In the genomic region with DNA sequence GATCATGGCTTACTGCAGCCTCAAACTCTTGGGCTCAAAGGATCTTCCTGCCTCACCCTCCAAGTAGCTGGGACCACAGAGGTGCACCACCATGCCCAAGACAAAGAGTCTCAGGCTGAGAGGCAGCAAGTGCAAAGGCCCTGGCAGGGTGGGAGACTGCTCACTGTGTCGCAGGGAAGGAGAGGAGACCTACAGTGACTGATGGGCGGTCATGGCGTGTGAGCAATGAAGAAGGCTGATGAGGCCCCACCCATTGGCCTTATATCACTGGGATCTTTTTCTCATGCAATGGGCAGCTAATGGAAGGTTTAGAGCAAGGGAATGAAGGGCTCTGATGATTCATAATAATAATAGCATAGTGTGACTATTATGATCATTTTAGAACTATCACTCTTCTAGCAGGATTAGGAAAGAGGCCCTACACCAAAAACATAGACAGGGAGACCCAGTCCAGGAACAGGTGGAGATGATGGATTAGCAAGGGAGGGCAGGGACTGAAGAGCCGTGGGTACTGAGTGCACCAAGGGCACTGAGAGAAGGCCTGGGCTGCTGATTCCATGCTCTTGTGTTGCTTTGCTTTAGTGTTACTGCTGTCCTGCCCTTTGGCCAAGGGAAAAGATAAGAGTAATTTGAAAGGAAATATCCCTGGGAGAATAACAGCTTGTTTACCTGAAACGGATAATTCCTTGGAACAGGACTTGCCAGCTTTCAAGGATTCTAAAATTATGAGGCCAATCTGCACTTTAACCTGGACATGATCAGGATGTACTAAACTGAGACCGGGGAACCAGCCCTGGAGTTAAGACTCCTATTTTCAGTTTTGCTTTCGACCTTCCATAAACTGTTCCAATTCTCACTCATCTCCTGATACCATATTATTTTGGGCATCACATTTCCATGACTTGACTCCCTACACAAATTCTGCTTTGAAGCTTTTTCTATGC, we compare ENCODE assay signal across 25 cellular contexts. TPM values are rescaled to one million over a fixed set of nuclear protein-coding genes. Genes with fewer than 3 reads are reported as not detected.
DNase-seq lines count a peak whose midpoint lies in the region; ATAC-seq and TF ChIP-seq lines count a peak whose summit lies in the region.
"Had no signal": no experiment of that assay in that cellular context is flagged by ENCODE, and none has a peak within 500 bp of the region (broad histone marks: within the 10 kb centered on the region; RNA-seq: fewer than 3 reads in every experiment).

No MANE protein-coding gene starts in this region.

- H3K27me3 ChIP-seq in mesenchymal stem cell (ENCODE audit: control insufficient read depth in 1 of 2, insufficient read depth in 1 of 2, low read length in 2 of 2) (peaks cover 0 to 11% of the 10 kb centered on the region in 2 experiments), esophagus squamous epithelium (no peaks in the 10 kb centered on the region)
- H3K27me3 ChIP-seq: esophagus muscularis mucosa, right atrium auricular region, thyroid gland had no signal

- H3K9me3 Mint-ChIP-seq in activated naive CD4-positive, alpha-beta T cell treated with anti-CD3 and anti-CD28 coated beads, Interleukin-2, amount 50 U/mL, for 72 hours = peaks cover 0 to 7% of the 10 kb centered on the region in 2 donors
- peaks cover 3% of the 10 kb centered on the region for H3K9me3 Mint-ChIP-seq in stimulated activated naive CD8-positive, alpha-beta T cell treated with anti-CD3 and anti-CD28 coated beads, Interleukin-15, Interleukin-2, amounts not matched to agents 100 ng/mL and 50 ng/mL, for 24 hours
- H3K9me3 Mint-ChIP-seq: activated T-helper 2 cell treated with anti-CD3 and anti-CD28 coated beads, Interferon-gamma antibody, Interleukin-2, Interleukin-4, amounts not matched to agents 10 μg/mL and 5 μg/mL and 100 μg/mL, durations not matched to agents 14 hours and 24 hours and 36 hours had no signal

- no peak overlapping the region for H3K4me3 ChIP-seq in mesenchymal stem cell (ENCODE audit: insufficient read depth in 1 of 2, low read depth in 1 of 2, low read length in 2 of 2)
- H3K4me3 ChIP-seq in esophagus squamous epithelium = no peak overlapping the region
- H3K4me3 ChIP-seq: esophagus muscularis mucosa, right atrium auricular region, thyroid gland had no signal

- peak overlapping the region in 1 of 2 experiments; percentile 24 for H3K18ac ChIP-seq in mesenchymal stem cell (ENCODE audit: low read depth in 1 of 2, low read length in 2 of 2)

- no peak overlapping the region for H4K8ac ChIP-seq in mesenchymal stem cell (ENCODE audit: low read length)

- peak overlapping the region in 1 of 2 experiments; percentile 92 for H2BK12ac ChIP-seq in mesenchymal stem cell (ENCODE audit: low read length in 2 of 2)

- peak overlapping the region; percentile 46 for H3K4me3 Mint-ChIP-seq in T-helper 17 cell
- no peak overlapping the region for H3K4me3 Mint-ChIP-seq in stimulated activated naive CD8-positive, alpha-beta T cell treated with anti-CD3 and anti-CD28 coated beads, Interleukin-15, Interleukin-2, amounts not matched to agents 100 ng/mL and 50 ng/mL, for 24 hours
- H3K4me3 Mint-ChIP-seq: T-helper 1 cell treated with Interleukin-12 subunit alpha and Interleukin-12 subunit beta and Interleukin-4 antibody, amounts not matched to agents 30 μg/mL and 1 μg/mL, for 36 hours had no signal

- no peak for TF ChIP-seq POLR2A in esophagus squamous epithelium (IDR thresholded peaks at IDR 0.05)

- TF ChIP-seq CTCF in esophagus squamous epithelium (IDR thresholded peaks at IDR 0.05) = no peak

- no peak overlapping the region for H2AFZ ChIP-seq in mesenchymal stem cell (ENCODE audit: low read depth, low read length)

- H2BK5ac ChIP-seq in mesenchymal stem cell (ENCODE audit: low read depth, low read length, poor library complexity, severe bottlenecking) = no peak overlapping the region

- no peak for DNase-seq in activated naive CD4-positive, alpha-beta T cell treated with anti-CD3 and anti-CD28 coated beads, Interleukin-2, amount 50 U/mL, for 72 hours (ENCODE audit: low spot score in 2 of 2)
- DNase-seq in activated naive CD4-positive, alpha-beta T cell treated with Interleukin-2 at 50 U/mL for 16 hours = no peak
- DNase-seq in T-helper 17 cell = no peak
- no peak for DNase-seq in mesenchymal stem cell
- no peak for DNase-seq in esophagus squamous epithelium (lab: John Stamatoyannopoulos, UW)
- DNase-seq in NCI-H2081 treated with DMSO at 0.1 percent for 48 hours (lab: John Stamatoyannopoulos, UW) = no peak
- DNase-seq: effector memory CD4-positive, alpha-beta T cell; left cardiac atrium; NCI-H1105; NCI-H2107; NCI-H510A treated with DMSO at 0.1 percent for 48 hours; SHP77; thyroid gland had no signal

- H3K79me1 ChIP-seq in mesenchymal stem cell (replicated peaks; ENCODE audit: low read length, poor library complexity, severe bottlenecking) = no peaks in the 10 kb centered on the region

- intact Hi-C loops in esophagus squamous epithelium (cut with DNase I) = no loop called here

- ATAC-seq in activated naive CD4-positive, alpha-beta T cell treated with anti-CD3 and anti-CD28 coated beads, Interleukin-2, amount 50 U/mL, for 72 hours = peak; percentile 37 to 69
- ATAC-seq in T-helper 17 cell (no peak), HG02981 (IDR thresholded peaks at IDR 0.05; ENCODE audit: unreplicated experiment) (no peak)
- ATAC-seq: left cardiac atrium had no signal

- H3K36me3 ChIP-seq in mesenchymal stem cell (ENCODE audit: control insufficient read depth in 1 of 2, insufficient read depth in 2 of 2, low read depth in 1 of 2, low read length in 2 of 2) (no peaks in the 10 kb centered on the region), esophagus squamous epithelium (no peaks in the 10 kb centered on the region)
- H3K36me3 ChIP-seq: esophagus muscularis mucosa, right atrium auricular region, thyroid gland had no signal

- H4K91ac ChIP-seq in mesenchymal stem cell (ENCODE audit: low read length) = no peak overlapping the region

- H3K36me3 Mint-ChIP-seq in activated naive CD4-positive, alpha-beta T cell treated with anti-CD3 and anti-CD28 coated beads, Interleukin-2, amount 50 U/mL, for 72 hours = peaks cover 7 to 12% of the 10 kb centered on the region in 2 donors
- peaks cover 2% of the 10 kb centered on the region for H3K36me3 Mint-ChIP-seq in T-helper 17 cell (ENCODE audit: low read depth)
- no peaks in the 10 kb centered on the region for H3K36me3 Mint-ChIP-seq in stimulated activated naive CD8-positive, alpha-beta T cell treated with anti-CD3 and anti-CD28 coated beads, Interleukin-15, Interleukin-2, amounts not matched to agents 100 ng/mL and 50 ng/mL, for 24 hours (ENCODE audit: low read depth)

- peak overlapping the region in 1 of 2 experiments; percentile 26 for H3K14ac ChIP-seq in mesenchymal stem cell (ENCODE audit: low read length in 2 of 2)

- H3K27ac Mint-ChIP-seq in activated naive CD4-positive, alpha-beta T cell treated with anti-CD3 and anti-CD28 coated beads, Interleukin-2, amount 50 U/mL, for 72 hours = peak overlapping the region; percentile 10 to 59
- H3K27ac Mint-ChIP-seq in T-helper 17 cell = peak overlapping the region; percentile 97
- peak overlapping the region; percentile 65 for H3K27ac Mint-ChIP-seq in stimulated activated naive CD8-positive, alpha-beta T cell treated with anti-CD3 and anti-CD28 coated beads, Interleukin-15, Interleukin-2, amounts not matched to agents 100 ng/mL and 50 ng/mL, for 24 hours
- H3K27ac Mint-ChIP-seq: activated T-helper 2 cell treated with anti-CD3 and anti-CD28 coated beads, Interferon-gamma antibody, Interleukin-2, Interleukin-4, amounts not matched to agents 10 μg/mL and 5 μg/mL and 100 μg/mL, durations not matched to agents 14 hours and 24 hours and 36 hours had no signal

- H3K23ac ChIP-seq in mesenchymal stem cell (ENCODE audit: low read length in 2 of 2) = no peak overlapping the region

- H2BK120ac ChIP-seq in mesenchymal stem cell (ENCODE audit: low read depth, low read length) = no peak overlapping the region

- peak overlapping the region in 1 of 2 experiments; percentile 37 for H3K4ac ChIP-seq in mesenchymal stem cell (ENCODE audit: low read depth in 1 of 2, low read length in 2 of 2)

- 95% methylated on average over 7 of the region's 7 CpGs for WGBS in mesenchymal stem cell
- 70 to 83% methylated on average over 4 to 7 of the region's 7 CpGs for WGBS in esophagus squamous epithelium, 2 donors

- no peaks in the 10 kb centered on the region for H3K27me3 Mint-ChIP-seq in T-helper 17 cell
- H3K27me3 Mint-ChIP-seq in stimulated activated naive CD8-positive, alpha-beta T cell treated with anti-CD3 and anti-CD28 coated beads, Interleukin-15, Interleukin-2, amounts not matched to agents 100 ng/mL and 50 ng/mL, for 24 hours = no peaks in the 10 kb centered on the region

- H3K4me2 ChIP-seq in mesenchymal stem cell (ENCODE audit: low read length, poor library complexity, severe bottlenecking) = no peak overlapping the region

- H3K4me1 ChIP-seq in mesenchymal stem cell (ENCODE audit: control insufficient read depth, insufficient read depth, low read depth, low read length) = peaks cover 5% of the 10 kb centered on the region
- H3K4me1 ChIP-seq in esophagus squamous epithelium = peaks cover 0 to 5% (median 0%) of the 10 kb centered on the region in 3 donors

- peak overlapping the region; percentile 63 for H2AK5ac ChIP-seq in mesenchymal stem cell (ENCODE audit: low read length, severe bottlenecking)

- H3K9ac ChIP-seq in mesenchymal stem cell (ENCODE audit: low read length) = no peak overlapping the region

- H3K4me1 Mint-ChIP-seq in T-helper 17 cell = peaks cover 21% of the 10 kb centered on the region
- peaks cover 66% of the 10 kb centered on the region for H3K4me1 Mint-ChIP-seq in stimulated activated naive CD8-positive, alpha-beta T cell treated with anti-CD3 and anti-CD28 coated beads, Interleukin-15, Interleukin-2, amounts not matched to agents 100 ng/mL and 50 ng/mL, for 24 hours (ENCODE audit: low read depth)

- H2BK15ac ChIP-seq in mesenchymal stem cell (ENCODE audit: low read depth, poor library complexity, severe bottlenecking) = no peak overlapping the region

- no peaks in the 10 kb centered on the region for H3K9me3 ChIP-seq in T-helper 17 cell (ENCODE audit: control insufficient read depth, low read length, poor library complexity, severe bottlenecking)
- H3K9me3 ChIP-seq in mesenchymal stem cell (ENCODE audit: control insufficient read depth, low read length) = no peaks in the 10 kb centered on the region
- H3K9me3 ChIP-seq in esophagus squamous epithelium = no peaks in the 10 kb centered on the region
- H3K9me3 ChIP-seq: esophagus muscularis mucosa, right atrium auricular region, thyroid gland had no signal

- H3K27ac ChIP-seq in mesenchymal stem cell (ENCODE audit: low read length, poor library complexity, severe bottlenecking) = no peak overlapping the region
- no peak overlapping the region for H3K27ac ChIP-seq in esophagus squamous epithelium
- H3K27ac ChIP-seq: esophagus muscularis mucosa, right atrium auricular region, thyroid gland, VCaP had no signal

RNA-seq across cellular contexts. Expression of a gene that starts 20.6 kb away (rescaled TPM):
- total RNA-seq in activated naive CD4-positive, alpha-beta T cell treated with anti-CD3 and anti-CD28 coated beads, Interleukin-2, amount 50 U/mL, for 72 hours = under 1 TPM in 1 of 2 donors, not detected in 1; 0.41 TPM
- total RNA-seq in T-helper 17 cell (not detected), esophagus squamous epithelium (not detected)
- 0.07 TPM for polyA plus RNA-seq in mesenchymal stem cell (2013, experiment 1 of 2)
- 0.04 TPM for polyA plus RNA-seq in mesenchymal stem cell (2013, experiment 2 of 2)
- total RNA-seq: activated T-helper 2 cell treated with anti-CD3 and anti-CD28 coated beads, Interferon-gamma antibody, Interleukin-2, Interleukin-4, amounts not matched to agents 10 μg/mL and 5 μg/mL and 100 μg/mL, durations not matched to agents 14 hours and 24 hours and 36 hours; Daoy; esophagus muscularis mucosa; HT1080; left cardiac atrium; LHCN-M2; mononuclear cell; omental fat pad; right atrium auricular region had no signal

RNA-seq across cellular contexts. Expression of a gene that starts 48.9 kb away (rescaled TPM):
- over 10,000 TPM in 1 of 2 donors, 1,000 to 10,000 TPM in 1; 8,550 to 11,762 TPM for total RNA-seq in activated naive CD4-positive, alpha-beta T cell treated with anti-CD3 and anti-CD28 coated beads, Interleukin-2, amount 50 U/mL, for 72 hours
- total RNA-seq in T-helper 17 cell (1,000 to 10,000 TPM; 5,781 to 7,183 TPM), esophagus squamous epithelium (1,000 to 10,000 TPM in 2 of 4 donors, 100 to 1,000 TPM in 2; 435 to 1,751 (median 1,260) TPM)
- 9,006 TPM for polyA plus RNA-seq in mesenchymal stem cell (2013, experiment 1 of 2)
- 8,811 TPM for polyA plus RNA-seq in mesenchymal stem cell (2013, experiment 2 of 2)

Comparison
In these comparisons a context has a peak if more than half of its experiments do, and no peak if none do; other contexts are left out.
1. ATAC-seq: peak in activated naive CD4-positive, alpha-beta T cell treated with anti-CD3 and anti-CD28 coated beads, Interleukin-2, amount 50 U/mL, for 72 hours (2 of 2); none in T-helper 17 cell (single experiment) and HG02981 (single experiment).
2. H3K27ac Mint-ChIP-seq: peak in every context shown above with its lines; median percentile 97 in T-helper 17 cell; 65 in stimulated activated naive CD8-positive, alpha-beta T cell treated with anti-CD3 and anti-CD28 coated beads, Interleukin-15, Interleukin-2, amounts not matched to agents 100 ng/mL and 50 ng/mL, for 24 hours; 34 in activated naive CD4-positive, alpha-beta T cell treated with anti-CD3 and anti-CD28 coated beads, Interleukin-2, amount 50 U/mL, for 72 hours.